In the genomic region with DNA sequence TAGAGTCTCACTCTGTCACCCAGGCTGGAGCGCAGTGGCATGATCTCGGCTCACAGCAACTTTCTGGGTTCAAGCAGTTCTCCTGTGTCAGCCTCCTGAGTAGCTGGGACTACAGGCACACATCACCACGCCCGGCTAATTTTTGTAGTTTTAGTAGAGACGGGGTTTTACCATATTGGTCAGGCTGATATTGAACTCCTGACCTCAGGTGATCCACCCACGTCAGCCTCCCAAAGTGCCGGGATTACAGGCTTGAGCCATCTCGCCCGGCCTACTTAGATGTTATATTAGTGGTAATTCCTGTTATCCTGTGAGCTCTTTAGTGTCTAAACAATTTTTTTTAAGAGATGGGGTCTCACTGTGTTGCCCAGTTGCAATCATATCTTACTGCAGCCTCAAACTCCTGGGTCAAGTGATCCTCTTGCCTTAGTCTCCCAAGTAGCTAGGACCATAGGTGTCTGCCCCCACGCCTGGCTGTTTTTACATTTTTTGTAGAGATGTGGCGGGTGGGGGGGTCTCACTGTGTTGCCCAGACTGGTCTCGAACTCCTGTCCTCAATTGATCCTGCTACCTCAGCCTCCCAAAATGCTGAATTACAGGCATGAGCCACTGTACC, we compare ENCODE assay signal across 22 cellular contexts.
"Had no signal": no experiment of that assay in that cellular context is flagged by ENCODE, and none has a peak within 500 bp of the region (broad histone marks: within the 10 kb centered on the region; RNA-seq: fewer than 3 reads in every experiment).

No MANE protein-coding gene starts in this region.

- ATAC-seq: esophagus mucosa, heart left ventricle, left lobe of liver, psoas muscle, sciatic nerve had no signal

- H3K27ac ChIP-seq: heart left ventricle, parathyroid adenoma, psoas muscle, stomach, thoracic aorta, transverse colon had no signal

- H3K27me3 Mint-ChIP-seq: naive B cell had no signal

- H3K9me3 Mint-ChIP-seq: naive B cell had no signal

- H3K9me3 ChIP-seq: heart left ventricle, psoas muscle, stomach, thoracic aorta, transverse colon had no signal

- H3K27me3 ChIP-seq: heart left ventricle, stomach, transverse colon had no signal

- H3K4me3 ChIP-seq: heart left ventricle, lung, psoas muscle, skin epidermis, stomach, thoracic aorta, transverse colon had no signal

- DNase-seq: effector memory CD4-positive, alpha-beta T cell; hypothalamus; kidney glomerular epithelial cell; mesenchymal stem cell; midbrain; naive B cell; nephron progenitor cell; psoas muscle; retina; stimulated activated CD4-positive, alpha-beta T cell treated with anti-CD3 and anti-CD28 coated beads, Interleukin-12 subunit alpha, Interleukin-12 subunit beta, amount 100 ng/mL, for 4 hours; stimulated activated naive CD4-positive, alpha-beta T cell; stomach; substantia nigra; transverse colon had no signal

- H3K4me3 Mint-ChIP-seq: nephron progenitor cell had no signal

- H3K27ac Mint-ChIP-seq: nephron progenitor cell had no signal
